29 cellular contexts compared by ENCODE assay signal in the genomic region with DNA sequence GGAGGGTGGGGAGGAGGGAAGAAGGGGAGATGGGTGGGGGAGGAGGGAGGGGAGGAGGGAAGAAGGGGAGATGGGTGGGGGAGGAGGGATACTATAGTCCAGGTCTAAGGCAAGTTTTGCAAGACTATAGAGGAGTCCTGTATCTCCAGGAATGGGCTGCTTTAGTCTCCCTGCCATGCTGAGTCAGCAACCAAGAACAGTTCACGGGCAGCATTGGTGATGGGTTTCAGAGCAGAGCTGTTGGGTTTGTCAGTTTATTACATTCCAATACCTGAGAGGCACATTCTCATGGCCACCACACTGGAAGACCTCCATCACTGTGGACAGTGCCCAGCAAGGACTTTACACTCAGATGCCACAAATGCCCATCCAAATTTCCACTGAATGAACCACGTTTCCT.
"Had no signal": no experiment of that assay in that cellular context is flagged by ENCODE, and none has a peak within 500 bp of the region (broad histone marks: within the 10 kb centered on the region; RNA-seq: fewer than 3 reads in every experiment).

No MANE protein-coding gene starts in this region.

- H3K36me3 ChIP-seq: ascending aorta, cardiac muscle cell had no signal

- H3K9me3 ChIP-seq: ascending aorta had no signal

- H3K4me3 ChIP-seq: ascending aorta, cardiac muscle cell had no signal

- H3K27ac ChIP-seq: ascending aorta, cardiac muscle cell, VCaP had no signal

- DNase-seq: activated B cell treated with CpG ODN at 0.5 μM for 24 hours; activated CD4-positive, alpha-beta memory T cell treated with anti-CD3 and anti-CD28 coated beads for 36 hours; activated CD4-positive, alpha-beta T cell treated with anti-CD3 and anti-CD28 coated beads for 4 hours; activated CD4-positive, alpha-beta T cell treated with anti-CD3 and anti-CD28 coated beads, Interleukin-2, amount 10 ng/mL, durations not matched to agents 24 days and 14 days; activated CD4-positive, alpha-beta T cell treated with anti-CD3 and anti-CD28 coated beads, Interleukin-2, amount 50 U/mL, for 1 hour; activated CD4-positive, alpha-beta T cell treated with anti-CD3 and anti-CD28 coated beads, Interleukin-2, amount 50 U/mL, for 4 hours; activated CD4-positive, CD25-positive, alpha-beta regulatory T cell treated with anti-CD3 and anti-CD28 coated beads, Interleukin-2, amount 50 U/mL, for 72 hours; activated CD8-positive, alpha-beta memory T cell treated with anti-CD3 and anti-CD28 coated beads, Interleukin-2, amount 50 U/mL, for 4 hours; activated CD8-positive, alpha-beta T cell treated with anti-CD3 and anti-CD28 coated beads for 36 hours; activated effector memory CD4-positive, alpha-beta T cell treated with Interleukin-2 at 50 U/mL for 16 hours; activated gamma-delta T cell; activated naive CD4-positive, alpha-beta T cell treated with anti-CD3 and anti-CD28 coated beads, Interleukin-2, amount 10 ng/mL, durations not matched to agents 7 days and 5 days; activated naive CD4-positive, alpha-beta T cell treated with Interleukin-2 at 50 U/mL for 16 hours; activated naive CD8-positive, alpha-beta T cell treated with anti-CD3 and anti-CD28 coated beads, Interleukin-2, amount 10 ng/mL, durations not matched to agents 7 days and 5 days; activated naive CD8-positive, alpha-beta T cell treated with anti-CD3 and anti-CD28 coated beads, Interleukin-2, amount 50 U/mL, for 24 hours; activated T-cell treated with anti-CD3 and anti-CD28 coated beads for 4 hours; activated T-cell treated with anti-CD3 and anti-CD28 coated beads, Interleukin-2, amount 50 U/mL, for 24 hours; activated T-cell treated with anti-CD3 and anti-CD28 coated beads, Interleukin-2, amount 50 U/mL, for 48 hours; amygdala; anterior cingulate cortex; caudate nucleus; cerebellar nuclear complex; T-helper 2 cell; T-helper 9 cell had no signal

- ATAC-seq: activated CD8-positive, alpha-beta T cell treated with anti-CD3 and anti-CD28 coated beads for 36 hours; activated naive CD8-positive, alpha-beta T cell treated with anti-CD3 and anti-CD28 coated beads, Interleukin-2, amount 50 U/mL, for 24 hours had no signal

- FAIRE-seq: bronchial epithelial cell, TTC549 had no signal

- H3K27me3 ChIP-seq: ascending aorta, cardiac muscle cell had no signal

- H3K4me1 ChIP-seq: ascending aorta had no signal
